In genomic region chr6:126539022-126539421, GRCh38 we compare ENCODE assay signal across 18 cellular contexts.
DNase-seq lines count a peak whose midpoint lies in the region; ATAC-seq and TF ChIP-seq lines count a peak whose summit lies in the region.
"Had no signal": no experiment of that assay in that cellular context is flagged by ENCODE, and none has a peak within 500 bp of the region (broad histone marks: within the 10 kb centered on the region; RNA-seq: fewer than 3 reads in every experiment).

No MANE protein-coding gene starts in this region.

- ATAC-seq in PC-3 (peak; percentile 86), GM21529 (IDR thresholded peaks at IDR 0.05; ENCODE audit: unreplicated experiment) (no peak)
- ATAC-seq: stimulated activated memory B cell treated with anti-CD40 and anti-IgM and Interleukin-4, amounts not matched to agents 10 μg/mL and 1 μg/mL and 100 μg/mL, for 72 hours had no signal

- no peak overlapping the region for H3K9ac ChIP-seq in PC-3 (ENCODE audit: low read length)
- H3K9ac ChIP-seq in mesenchymal stem cell (ENCODE audit: low read length), result no peak overlapping the region

- H3K14ac ChIP-seq in mesenchymal stem cell (ENCODE audit: low read length in 2 of 2), result peak overlapping the region in 1 of 2 experiments; percentile 57

- H3K36me3 ChIP-seq in PC-3 (ENCODE audit: low read depth, low read length), result no peaks in the 10 kb centered on the region
- no peaks in the 10 kb centered on the region for H3K36me3 ChIP-seq in mesenchymal stem cell (ENCODE audit: control insufficient read depth in 1 of 2, insufficient read depth in 2 of 2, low read depth in 1 of 2, low read length in 2 of 2)
- H3K36me3 ChIP-seq: esophagus muscularis mucosa had no signal

- no peak overlapping the region for H2BK12ac ChIP-seq in mesenchymal stem cell (ENCODE audit: low read length in 2 of 2)

- no TSS peak for BruUV-seq in PC-3 (replicated peaks; lab: Mats Ljungman, UMichigan)

- H3K9me3 ChIP-seq in PC-3 (ENCODE audit: low read length) (no peaks in the 10 kb centered on the region), mesenchymal stem cell (ENCODE audit: control insufficient read depth, low read length) (no peaks in the 10 kb centered on the region)
- H3K9me3 ChIP-seq: esophagus muscularis mucosa had no signal

- CTCF ChIA-PET in PC-3 (lab: Charles Lee), result no interaction called here

- no peaks in the 10 kb centered on the region for H3K79me1 ChIP-seq in mesenchymal stem cell (replicated peaks; ENCODE audit: low read length, poor library complexity, severe bottlenecking)

- no peak overlapping the region for H3K4me3 ChIP-seq in PC-3 (ENCODE audit: low read length)
- H3K4me3 ChIP-seq in mesenchymal stem cell (ENCODE audit: insufficient read depth in 1 of 2, low read depth in 1 of 2, low read length in 2 of 2), result no peak overlapping the region
- H3K4me3 ChIP-seq: esophagus muscularis mucosa had no signal

- H3K4me1 ChIP-seq in PC-3 (ENCODE audit: insufficient read depth, low read length), result no peaks in the 10 kb centered on the region
- H3K4me1 ChIP-seq in mesenchymal stem cell (ENCODE audit: control insufficient read depth, insufficient read depth, low read depth, low read length), result no peaks in the 10 kb centered on the region

- H2BK15ac ChIP-seq in mesenchymal stem cell (ENCODE audit: low read depth, poor library complexity, severe bottlenecking), result no peak overlapping the region

- no peaks in the 10 kb centered on the region for H3K79me2 ChIP-seq in PC-3 (ENCODE audit: low read length)

- no peak overlapping the region for H2AK5ac ChIP-seq in mesenchymal stem cell (ENCODE audit: low read length, severe bottlenecking)

- no peaks in the 10 kb centered on the region for H4K20me1 ChIP-seq in PC-3 (ENCODE audit: low read length)

- H3K18ac ChIP-seq in mesenchymal stem cell (ENCODE audit: low read depth in 1 of 2, low read length in 2 of 2), result no peak overlapping the region

- H3K4me2 ChIP-seq in PC-3 (ENCODE audit: low read length), result no peak overlapping the region
- H3K4me2 ChIP-seq in mesenchymal stem cell (ENCODE audit: low read length, poor library complexity, severe bottlenecking), result no peak overlapping the region

- no peak overlapping the region for H2BK5ac ChIP-seq in mesenchymal stem cell (ENCODE audit: low read depth, low read length, poor library complexity, severe bottlenecking)

- H3K27me3 ChIP-seq in PC-3 (ENCODE audit: low read length) (peaks cover 9% of the 10 kb centered on the region; the same call in 1 of the 2 replicates), mesenchymal stem cell (ENCODE audit: control insufficient read depth in 1 of 2, insufficient read depth in 1 of 2, low read length in 2 of 2) (no peaks in the 10 kb centered on the region)
- H3K27me3 ChIP-seq: esophagus muscularis mucosa had no signal

- H3K23ac ChIP-seq in mesenchymal stem cell (ENCODE audit: low read length in 2 of 2), result no peak overlapping the region

- DNase-seq in EH (ENCODE audit: low read depth) (peak; percentile 49), PC-3 (peak; percentile 78), dedifferentiated amniotic fluid mesenchymal stem cell (ENCODE audit: extremely low spot score) (peak; percentile 18), mesenchymal stem cell (peak; percentile 46), occipital lobe (lab: John Stamatoyannopoulos, UW) (no peak), NCI-H1417 treated with DMSO at 0.1 percent for 48 hours (lab: John Stamatoyannopoulos, UW) (no peak)
- DNase-seq in activated CD4-positive, alpha-beta T cell treated with anti-CD3 and anti-CD28 coated beads, Interleukin-2, amount 50 U/mL, for 1 hour, result no peak
- DNase-seq: activated CD4-positive, alpha-beta memory T cell treated with anti-CD3 and anti-CD28 coated beads, Interleukin-2, amount 10 ng/mL, durations not matched to agents 7 days and 5 days; activated effector memory CD4-positive, alpha-beta T cell treated with Interleukin-2 at 50 U/mL for 16 hours; GF-D8; H7; NCI-H510A; RPMI8226; stimulated activated CD4-positive, alpha-beta T cell treated with anti-CD3 and anti-CD28 coated beads, Interleukin-4, amount 100 ng/mL, for 24 hours; T-helper 9 cell had no signal

- H4K8ac ChIP-seq in mesenchymal stem cell (ENCODE audit: low read length), result no peak overlapping the region

- H3K27ac ChIP-seq in PC-3 (ENCODE audit: low read length) (no peak overlapping the region), mesenchymal stem cell (ENCODE audit: low read length, poor library complexity, severe bottlenecking) (no peak overlapping the region)
- H3K27ac ChIP-seq: esophagus muscularis mucosa had no signal

- no peaks in the 10 kb centered on the region for H3K9me2 ChIP-seq in PC-3 (replicated peaks; ENCODE audit: low read length)

- H2BK120ac ChIP-seq in mesenchymal stem cell (ENCODE audit: low read depth, low read length), result no peak overlapping the region

- H2AFZ ChIP-seq in PC-3 (ENCODE audit: low read length) (no peak overlapping the region), mesenchymal stem cell (ENCODE audit: low read depth, low read length) (no peak overlapping the region)

- H3K4ac ChIP-seq in mesenchymal stem cell (ENCODE audit: low read depth in 1 of 2, low read length in 2 of 2), result no peak overlapping the region

- no peak overlapping the region for H4K91ac ChIP-seq in mesenchymal stem cell (ENCODE audit: low read length)

- POLR2A ChIA-PET in PC-3 (lab: Charles Lee; ENCODE audit: unreplicated experiment), result no interaction called here

- H3F3A ChIP-seq in PC-3 (ENCODE audit: low read length, unreplicated experiment), result no peaks in the 10 kb centered on the region

- no peak for TF ChIP-seq CTCF in PC-3 (conservative IDR thresholded peaks at IDR 0.05; ENCODE audit: low read depth, low read length)

- intact Hi-C loops in PC-3 (cut with micrococcal nuclease), result no loop called here

Comparison
In these comparisons a context has a peak if more than half of its experiments do, and no peak if none do; other contexts are left out.
1. DNase-seq: peak in EH (single experiment), PC-3 (single experiment), dedifferentiated amniotic fluid mesenchymal stem cell (single experiment) and mesenchymal stem cell (single experiment); none in occipital lobe (single experiment), activated CD4-positive, alpha-beta T cell treated with anti-CD3 and anti-CD28 coated beads, Interleukin-2, amount 50 U/mL, for 1 hour (single experiment) and NCI-H1417 treated with DMSO at 0.1 percent for 48 hours (single experiment).